Comparison of ENCODE assay signal across 14 cellular contexts in genomic region chr12:122123761-122124145, GRCh38. TPM values are rescaled to one million over a fixed set of nuclear protein-coding genes. Genes with fewer than 3 reads are reported as not detected.
DNase-seq lines count a peak whose midpoint lies in the region; ATAC-seq, FAIRE-seq and TF ChIP-seq lines count a peak whose summit lies in the region.
"Had no signal": no experiment of that assay in that cellular context is flagged by ENCODE, and none has a peak within 500 bp of the region (broad histone marks: within the 10 kb centered on the region; RNA-seq: fewer than 3 reads in every experiment).

No MANE protein-coding gene starts in this region.

- no peak for FAIRE-seq in keratinocyte (lab: Jason Lieb, UNC)

- no peak for TF ChIP-seq CTCF in RWPE1 (conservative IDR thresholded peaks at IDR 0.05; ENCODE audit: low read depth)
- TF ChIP-seq CTCF in keratinocyte (optimal IDR thresholded peaks at IDR 0.05 in 1 of 3, IDR thresholded peaks at IDR 0.05 in 1 of 3, conservative IDR thresholded peaks at IDR 0.05 in 1 of 3; ENCODE audit: extremely low read depth in 1 of 3, insufficient read depth in 2 of 3, low read length in 3 of 3): no peak
- no peak for TF ChIP-seq CTCF in sigmoid colon (IDR thresholded peaks at IDR 0.05)

- H3K4me1 ChIP-seq in keratinocyte (ENCODE audit: control insufficient read depth, extremely low read depth, insufficient read depth, low read length) (peaks cover 7% of the 10 kb centered on the region), sigmoid colon (peaks cover 0 to 83% (median 69%) of the 10 kb centered on the region in 4 donors)
- H3K4me1 ChIP-seq: BE2C, SJCRH30 had no signal

- H4K20me1 ChIP-seq in keratinocyte (ENCODE audit: control insufficient read depth, extremely low read depth, insufficient read depth, low read length): no peaks in the 10 kb centered on the region

- no peak overlapping the region for H3K9ac ChIP-seq in keratinocyte (ENCODE audit: control insufficient read depth, extremely low read depth, insufficient read depth, low read length)

- 43 to 77% methylated on average over 9 of the region's 9 CpGs for WGBS in sigmoid colon, 2 donors

- TF ChIP-seq POLR2A in sigmoid colon (IDR thresholded peaks at IDR 0.05): no peak

- no peaks in the 10 kb centered on the region for H3K9me1 ChIP-seq in keratinocyte (ENCODE audit: control insufficient read depth, extremely low read depth, insufficient read depth, low read length)

- peak overlapping the region; percentile 39 for H3K4me2 ChIP-seq in keratinocyte (ENCODE audit: control insufficient read depth, extremely low read depth, insufficient read depth, low read depth, low read length)

- TF ChIP-seq EP300 in sigmoid colon (IDR thresholded peaks at IDR 0.05): no peak

- H3K4me3 ChIP-seq in H7 (ENCODE audit: insufficient read depth, low read depth, low read length): no peak overlapping the region
- H3K4me3 ChIP-seq in keratinocyte (ENCODE audit: control insufficient read depth in 2 of 3, extremely low read depth in 1 of 3, insufficient read depth in 2 of 3, low read depth in 1 of 3, low read length in 3 of 3): no peak overlapping the region
- H3K4me3 ChIP-seq in sigmoid colon: no peak overlapping the region
- H3K4me3 ChIP-seq: lung, MG63, SJCRH30 had no signal

- peaks cover 65% of the 10 kb centered on the region for H3K79me2 ChIP-seq in keratinocyte (ENCODE audit: control insufficient read depth, insufficient read depth, low read length)

- dilution Hi-C loops in keratinocyte (cut with MboI; ENCODE audit: extremely low pct_ligation_motif_present, low sequenced_read_pairs): no loop called here

- H3K27ac ChIP-seq in RWPE1: peak overlapping the region; percentile 53
- H3K27ac ChIP-seq in keratinocyte (ENCODE audit: control insufficient read depth, insufficient read depth, low read length): peak overlapping the region; percentile 30
- H3K27ac ChIP-seq in sigmoid colon: peak overlapping the region in 3 of 4 donors; percentile 73 to 77 (median 75)
- H3K27ac ChIP-seq: SJCRH30 had no signal

- H3K9me3 ChIP-seq in keratinocyte (ENCODE audit: control insufficient read depth, low read depth, low read length): no peaks in the 10 kb centered on the region
- H3K9me3 ChIP-seq in sigmoid colon: no peaks in the 10 kb centered on the region
- H3K9me3 ChIP-seq: BE2C, MG63, SJCRH30 had no signal

- ATAC-seq in HG02763 (IDR thresholded peaks at IDR 0.05; ENCODE audit: unreplicated experiment): no peak
- ATAC-seq in HG02938 (IDR thresholded peaks at IDR 0.05; ENCODE audit: unreplicated experiment): no peak

- DNase-seq in H7 (peak; percentile 36), RWPE1 (ENCODE audit: low spot score) (no peak), keratinocyte (ENCODE audit: low read depth, low spot score) (no peak), sigmoid colon (peak; percentile 61), NCI-H774 (lab: John Stamatoyannopoulos, UW) (no peak), NCI-H2029 (lab: John Stamatoyannopoulos, UW) (no peak)

- POLR2A ChIA-PET in RWPE1 (lab: Yijun Ruan, JAX; ENCODE audit: low non-redundant PET): no interaction called here

- H3K27me3 ChIP-seq in H7 (ENCODE audit: control insufficient read depth, insufficient read depth, low read length): no peaks in the 10 kb centered on the region
- H3K27me3 ChIP-seq in keratinocyte (ENCODE audit: control insufficient read depth, extremely low read depth, insufficient read depth, low read length): no peaks in the 10 kb centered on the region
- no peaks in the 10 kb centered on the region for H3K27me3 ChIP-seq in sigmoid colon
- H3K27me3 ChIP-seq: BE2C, MG63, SJCRH30 had no signal

- H2AFZ ChIP-seq in keratinocyte (ENCODE audit: control insufficient read depth, low read length): no peak overlapping the region

- CTCF ChIA-PET in RWPE1 (lab: Yijun Ruan, JAX): interaction anchor here (0.6 to 3.0 kb wide), 14 partner anchors 10 to 328 kb away, joined by 3 to 17 read pairs (median 5); no protein-coding TSS in a partner anchor

- peaks cover 7% of the 10 kb centered on the region for H3K36me3 ChIP-seq in H7 (replicated peaks; ENCODE audit: control insufficient read depth, insufficient read depth, low read length)
- peaks cover 9 to 13% of the 10 kb centered on the region in 2 experiments for H3K36me3 ChIP-seq in keratinocyte (ENCODE audit: control insufficient read depth in 2 of 2, extremely low read depth in 1 of 2, insufficient read depth in 2 of 2, low read length in 2 of 2)
- H3K36me3 ChIP-seq in sigmoid colon: peaks cover 14 to 20% (median 16%) of the 10 kb centered on the region in 4 donors

- intact Hi-C loops in sigmoid colon (cut with DNase I): loop anchor here (1.0 to 5.0 kb wide), 3 partner anchors 41 to 205 kb away; partner anchors contain the start of gene CFAP251

RNA-seq across cellular contexts. Expression of gene MLXIP, which starts 45.2 kb away (rescaled TPM):
- total RNA-seq in H7 (2014; rRNA removed; shearing (Covaris generic)): 29.7 and 49.8 TPM in 2 replicates
- polyA plus RNA-seq in keratinocyte (4.7 to 17.8 TPM (median 5.5 TPM) in 3 replicates), sigmoid colon (100 to 1,000 TPM in 1 of 3 donors, 10 to 100 TPM in 2; 15.6 to 141 (median 35.4) TPM)
- 7.1 TPM for polyA plus RNA-seq in keratinocyte (2011; ENCODE audit: low read depth)
- polyA plus RNA-seq in keratinocyte (2011; cell fraction: cytosol; rRNA removed): 7.3 and 10.1 TPM in 2 replicates
- 37.9 and 81.1 TPM in 2 replicates for polyA plus RNA-seq in keratinocyte (2011; cell fraction: nucleus; rRNA removed)
- 19.4 and 29.7 TPM in 2 replicates for polyA plus RNA-seq in keratinocyte (2012; ENCODE audit: low replicate concordance)
- 15.1 to 65.2 TPM (median 19.5 TPM) in 3 replicates for polyA minus RNA-seq in keratinocyte
- 12.3 TPM for polyA minus RNA-seq in keratinocyte (2011; cell fraction: cytosol; rRNA and poly(A)+ RNA removed)
- 23.0 and 32.1 TPM in 2 replicates for polyA minus RNA-seq in keratinocyte (2011; cell fraction: nucleus; rRNA and poly(A)+ RNA removed)
- 10 to 100 TPM; 32.9 to 87.5 (median 57.3) TPM for total RNA-seq in sigmoid colon

RNA-seq across cellular contexts. Expression of gene IL31, which starts 50.3 kb away (rescaled TPM):
- not detected in 2 replicates for total RNA-seq in H7 (2014; rRNA removed; shearing (Covaris generic))
- polyA plus RNA-seq in keratinocyte (not detected in 3 replicates), sigmoid colon (not detected)
- polyA plus RNA-seq in keratinocyte (2011; ENCODE audit: low read depth): not detected
- polyA plus RNA-seq in keratinocyte (2011; cell fraction: cytosol; rRNA removed): not detected in 2 replicates
- polyA plus RNA-seq in keratinocyte (2011; cell fraction: nucleus; rRNA removed): not detected in 2 replicates
- polyA plus RNA-seq in keratinocyte (2012; ENCODE audit: low replicate concordance): not detected in 2 replicates
- not detected in 3 replicates for polyA minus RNA-seq in keratinocyte
- polyA minus RNA-seq in keratinocyte (2011; cell fraction: cytosol; rRNA and poly(A)+ RNA removed): not detected
- not detected in 2 replicates for polyA minus RNA-seq in keratinocyte (2011; cell fraction: nucleus; rRNA and poly(A)+ RNA removed)
- total RNA-seq in sigmoid colon: not detected
- total RNA-seq: lung, occipital lobe, SJCRH30, temporal lobe had no signal
- polyA plus RNA-seq: lung had no signal

RNA-seq across cellular contexts. Expression of gene LRRC43, which starts 59.2 kb away (rescaled TPM):
- 0.22 TPM in 1 of 2 replicates, not detected in the other for total RNA-seq in H7 (2014; rRNA removed; shearing (Covaris generic))
- polyA plus RNA-seq in keratinocyte: 0.33 to 0.60 TPM (median 0.45 TPM) in 3 replicates
- not detected for polyA plus RNA-seq in keratinocyte (2011; ENCODE audit: low read depth)
- 0.17 and 0.26 TPM in 2 replicates for polyA plus RNA-seq in keratinocyte (2011; cell fraction: cytosol; rRNA removed)
- 0.82 and 1.2 TPM in 2 replicates for polyA plus RNA-seq in keratinocyte (2011; cell fraction: nucleus; rRNA removed)
- polyA plus RNA-seq in keratinocyte (2012; ENCODE audit: low replicate concordance): 0.38 and 0.57 TPM in 2 replicates
- not detected in 3 replicates for polyA minus RNA-seq in keratinocyte
- polyA minus RNA-seq in keratinocyte (2011; cell fraction: cytosol; rRNA and poly(A)+ RNA removed): not detected
- polyA minus RNA-seq in keratinocyte (2011; cell fraction: nucleus; rRNA and poly(A)+ RNA removed): not detected in 2 replicates
- 1 to 10 TPM in 2 of 4 donors, under 1 TPM in 1, not detected in 1; 0.54 to 4.4 (median 1.9) TPM for total RNA-seq in sigmoid colon
- polyA plus RNA-seq in sigmoid colon: under 1 TPM in 1 of 3 donors, not detected in 2; 0.19 TPM

Comparison
In these comparisons a context has a peak if more than half of its experiments do, and no peak if none do; other contexts are left out.
1. DNase-seq: peak in H7 (single experiment) and sigmoid colon (single experiment); none in RWPE1 (single experiment), keratinocyte (single experiment), NCI-H774 (single experiment) and NCI-H2029 (single experiment).
2. Peak in every context shown above with its lines, with median percentiles within 50 percentile points of each other: H3K27ac ChIP-seq.